ENCODE assay signal across 1 cellular context in genomic region chr14:104799239-104799599, GRCh38.
TF ChIP-seq lines count a peak whose summit lies in the region.

No MANE protein-coding gene starts in this region.

TF ChIP-seq in IMR-90, 13 proteins besides CTCF, POLR2A, EP300 and RAD21:
- no peak for TF ChIP-seq MAFK (IDR thresholded peaks at IDR 0.05; ENCODE audit: low read depth, low read length)
- TF ChIP-seq CEBPB (IDR thresholded peaks at IDR 0.05; ENCODE audit: low read depth, low read length): no peak
- TF ChIP-seq MAZ (IDR thresholded peaks at IDR 0.05; ENCODE audit: borderline replicate concordance, low read depth, low read length): no peak
- TF ChIP-seq MXI1 (IDR thresholded peaks at IDR 0.05; ENCODE audit: borderline replicate concordance, low read depth, low read length): no peak
- TF ChIP-seq RFX5 (IDR thresholded peaks at IDR 0.05; ENCODE audit: low read depth, low read length): no peak
- no peak for TF ChIP-seq FOS (IDR thresholded peaks at IDR 0.05; ENCODE audit: low read depth, low read length)
- no peak for TF ChIP-seq ELK1 (IDR thresholded peaks at IDR 0.05; ENCODE audit: borderline replicate concordance, low read depth, low read length)
- no peak for TF ChIP-seq RCOR1 (IDR thresholded peaks at IDR 0.05; ENCODE audit: insufficient replicate concordance, low read length)
- no peak for TF ChIP-seq BHLHE40 (IDR thresholded peaks at IDR 0.05; ENCODE audit: low read depth, low read length)
- TF ChIP-seq USF2 (IDR thresholded peaks at IDR 0.05; ENCODE audit: low read depth, low read length): no peak
- TF ChIP-seq CHD1 (IDR thresholded peaks at IDR 0.05; ENCODE audit: low read depth, low read length): no peak
- no peak for TF ChIP-seq NFE2L2 (IDR thresholded peaks at IDR 0.05; ENCODE audit: low read depth, low read length)
- no peak for TF ChIP-seq SMC3 (IDR thresholded peaks at IDR 0.05; ENCODE audit: low read depth, low read length)
